1 cellular context compared by ENCODE assay signal in genomic region chr15:83011271-83012037, GRCh38.
TF ChIP-seq lines count a peak whose summit lies in the region.

Gene C15orf40, minus strand, starts transcription at chr15:83011639. Its CDS starts 32 bp downstream, at chr15:83011607.

TF ChIP-seq in HepG2, 621 proteins besides CTCF, POLR2A, EP300 and RAD21 (continued from another document and continues in another):
- TF ChIP-seq JUND (CRISPR knock-in tag; IDR thresholded peaks at IDR 0.05): no peak
- peak; percentile 94 for TF ChIP-seq DMAP1 (CRISPR knock-in tag; IDR thresholded peaks at IDR 0.05)
- TF ChIP-seq PAX8 (CRISPR knock-in tag; IDR thresholded peaks at IDR 0.05; ENCODE audit: borderline replicate concordance): no peak
- TF ChIP-seq ZNF207 (IDR thresholded peaks at IDR 0.05; ENCODE audit: borderline replicate concordance): no peak
- peak; percentile 97 for TF ChIP-seq ZFP90 (CRISPR knock-in tag; IDR thresholded peaks at IDR 0.05; ENCODE audit: borderline replicate concordance)
- peak; percentile 38; the same call in 1 of the 2 replicates for TF ChIP-seq KDM4B (CRISPR knock-in tag; IDR thresholded peaks at IDR 0.05)
- 0 out of 2 replicates have a peak, but pooled peaks have one; percentile 5 for TF ChIP-seq CCDC6 (CRISPR knock-in tag; IDR thresholded peaks at IDR 0.05)
- TF ChIP-seq, protein P1, sequence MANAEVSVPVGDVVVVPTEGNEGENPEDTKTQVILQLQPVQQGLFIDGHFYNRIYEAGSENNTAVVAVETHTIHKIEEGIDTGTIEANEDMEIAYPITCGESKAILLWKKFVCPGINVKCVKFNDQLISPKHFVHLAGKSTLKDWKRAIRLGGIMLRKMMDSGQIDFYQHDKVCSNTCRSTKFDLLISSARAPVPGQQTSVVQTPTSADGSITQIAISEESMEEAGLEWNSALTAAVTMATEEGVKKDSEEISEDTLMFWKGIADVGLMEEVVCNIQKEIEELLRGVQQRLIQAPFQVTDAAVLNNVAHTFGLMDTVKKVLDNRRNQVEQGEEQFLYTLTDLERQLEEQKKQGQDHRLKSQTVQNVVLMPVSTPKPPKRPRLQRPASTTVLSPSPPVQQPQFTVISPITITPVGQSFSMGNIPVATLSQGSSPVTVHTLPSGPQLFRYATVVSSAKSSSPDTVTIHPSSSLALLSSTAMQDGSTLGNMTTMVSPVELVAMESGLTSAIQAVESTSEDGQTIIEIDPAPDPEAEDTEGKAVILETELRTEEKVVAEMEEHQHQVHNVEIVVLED (CRISPR knock-in tag; IDR thresholded peaks at IDR 0.05; ENCODE audit: borderline replicate concordance): peak; percentile 82; the same call in 1 of the 2 replicates
- no peak for TF ChIP-seq MBNL3 (CRISPR knock-in tag; conservative IDR thresholded peaks at IDR 0.05)
- TF ChIP-seq DBP (CRISPR knock-in tag; IDR thresholded peaks at IDR 0.05; ENCODE audit: not compliant biosample characterization): peak; percentile 69
- TF ChIP-seq STAG1 (CRISPR knock-in tag; IDR thresholded peaks at IDR 0.05): peak; percentile 57
- TF ChIP-seq NFRKB (IDR thresholded peaks at IDR 0.05): no peak
- peak; percentile 73; the same call in 1 of the 3 replicates for TF ChIP-seq MXI1 (IDR thresholded peaks at IDR 0.05; ENCODE audit: borderline replicate concordance, low read depth, low read length)
- TF ChIP-seq ZFX (CRISPR knock-in tag; IDR thresholded peaks at IDR 0.05; ENCODE audit: low read depth): peak; percentile 86
- TF ChIP-seq, protein P2, sequence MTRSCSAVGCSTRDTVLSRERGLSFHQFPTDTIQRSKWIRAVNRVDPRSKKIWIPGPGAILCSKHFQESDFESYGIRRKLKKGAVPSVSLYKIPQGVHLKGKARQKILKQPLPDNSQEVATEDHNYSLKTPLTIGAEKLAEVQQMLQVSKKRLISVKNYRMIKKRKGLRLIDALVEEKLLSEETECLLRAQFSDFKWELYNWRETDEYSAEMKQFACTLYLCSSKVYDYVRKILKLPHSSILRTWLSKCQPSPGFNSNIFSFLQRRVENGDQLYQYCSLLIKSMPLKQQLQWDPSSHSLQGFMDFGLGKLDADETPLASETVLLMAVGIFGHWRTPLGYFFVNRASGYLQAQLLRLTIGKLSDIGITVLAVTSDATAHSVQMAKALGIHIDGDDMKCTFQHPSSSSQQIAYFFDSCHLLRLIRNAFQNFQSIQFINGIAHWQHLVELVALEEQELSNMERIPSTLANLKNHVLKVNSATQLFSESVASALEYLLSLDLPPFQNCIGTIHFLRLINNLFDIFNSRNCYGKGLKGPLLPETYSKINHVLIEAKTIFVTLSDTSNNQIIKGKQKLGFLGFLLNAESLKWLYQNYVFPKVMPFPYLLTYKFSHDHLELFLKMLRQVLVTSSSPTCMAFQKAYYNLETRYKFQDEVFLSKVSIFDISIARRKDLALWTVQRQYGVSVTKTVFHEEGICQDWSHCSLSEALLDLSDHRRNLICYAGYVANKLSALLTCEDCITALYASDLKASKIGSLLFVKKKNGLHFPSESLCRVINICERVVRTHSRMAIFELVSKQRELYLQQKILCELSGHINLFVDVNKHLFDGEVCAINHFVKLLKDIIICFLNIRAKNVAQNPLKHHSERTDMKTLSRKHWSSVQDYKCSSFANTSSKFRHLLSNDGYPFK (CRISPR knock-in tag; IDR thresholded peaks at IDR 0.05; ENCODE audit: borderline replicate concordance): peak; percentile 88
- TF ChIP-seq MZF1 (CRISPR knock-in tag; IDR thresholded peaks at IDR 0.05; ENCODE audit: borderline replicate concordance): peak; percentile 78; the same call in 1 of the 2 replicates
- TF ChIP-seq MAF1 (CRISPR knock-in tag; IDR thresholded peaks at IDR 0.05; ENCODE audit: borderline replicate concordance): peak; percentile 89
- peak; percentile 87 for TF ChIP-seq HOXD1 (CRISPR knock-in tag; IDR thresholded peaks at IDR 0.05)
- TF ChIP-seq ZNF136 (CRISPR knock-in tag; IDR thresholded peaks at IDR 0.05; ENCODE audit: low read depth): peak; percentile 91; the same call in 1 of the 2 replicates
- no peak for TF ChIP-seq TAF15 (IDR thresholded peaks at IDR 0.05; ENCODE audit: low read depth, low read length, poor library complexity, severe bottlenecking)
- no peak for TF ChIP-seq ESRRA (CRISPR knock-in tag; IDR thresholded peaks at IDR 0.05; ENCODE audit: low read depth)
- 0 out of 2 replicates have a peak, but pooled peaks have one; percentile 31 for TF ChIP-seq KLF12 (CRISPR knock-in tag; IDR thresholded peaks at IDR 0.05; ENCODE audit: borderline replicate concordance)
- TF ChIP-seq IRF2 (CRISPR knock-in tag; IDR thresholded peaks at IDR 0.05): peak; percentile 93
- TF ChIP-seq PHF5A (CRISPR knock-in tag; IDR thresholded peaks at IDR 0.05; ENCODE audit: low read depth, unreplicated experiment): peak; percentile 40
- TF ChIP-seq, protein P3, sequence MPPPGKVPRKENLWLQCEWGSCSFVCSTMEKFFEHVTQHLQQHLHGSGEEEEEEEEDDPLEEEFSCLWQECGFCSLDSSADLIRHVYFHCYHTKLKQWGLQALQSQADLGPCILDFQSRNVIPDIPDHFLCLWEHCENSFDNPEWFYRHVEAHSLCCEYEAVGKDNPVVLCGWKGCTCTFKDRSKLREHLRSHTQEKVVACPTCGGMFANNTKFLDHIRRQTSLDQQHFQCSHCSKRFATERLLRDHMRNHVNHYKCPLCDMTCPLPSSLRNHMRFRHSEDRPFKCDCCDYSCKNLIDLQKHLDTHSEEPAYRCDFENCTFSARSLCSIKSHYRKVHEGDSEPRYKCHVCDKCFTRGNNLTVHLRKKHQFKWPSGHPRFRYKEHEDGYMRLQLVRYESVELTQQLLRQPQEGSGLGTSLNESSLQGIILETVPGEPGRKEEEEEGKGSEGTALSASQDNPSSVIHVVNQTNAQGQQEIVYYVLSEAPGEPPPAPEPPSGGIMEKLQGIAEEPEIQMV (CRISPR knock-in tag; IDR thresholded peaks at IDR 0.05; ENCODE audit: low read depth): 0 out of 2 replicates have a peak, but pooled peaks have one; percentile 63
- TF ChIP-seq ZNF589 (CRISPR knock-in tag; conservative IDR thresholded peaks at IDR 0.05): peak; percentile 87
- TF ChIP-seq ZBTB14 (CRISPR knock-in tag; IDR thresholded peaks at IDR 0.05): peak; percentile 50
- no peak for TF ChIP-seq SIX1 (CRISPR knock-in tag; IDR thresholded peaks at IDR 0.05; ENCODE audit: borderline replicate concordance)
- peak; percentile 18; the same call in 1 of the 2 replicates for TF ChIP-seq SMAD9 (CRISPR knock-in tag; IDR thresholded peaks at IDR 0.05)
- TF ChIP-seq AKAP8 (CRISPR knock-in tag; IDR thresholded peaks at IDR 0.05): no peak
- TF ChIP-seq PPARG (CRISPR knock-in tag; conservative IDR thresholded peaks at IDR 0.05): no peak; the same call in 1 of the 2 replicates
- TF ChIP-seq AGO2 (optimal IDR thresholded peaks at IDR 0.05; ENCODE audit: low read depth, low read length): peak; percentile 85
- peak; percentile 54 for TF ChIP-seq ZNF770 (CRISPR knock-in tag; IDR thresholded peaks at IDR 0.05)
- TF ChIP-seq MYPOP (CRISPR knock-in tag; IDR thresholded peaks at IDR 0.05): peak; percentile 73
- TF ChIP-seq RERE (CRISPR knock-in tag; IDR thresholded peaks at IDR 0.05; ENCODE audit: low read depth): no peak
- no peak; the same call in 1 of the 2 replicates for TF ChIP-seq ZNF230 (CRISPR knock-in tag; IDR thresholded peaks at IDR 0.05)
- peak; percentile 88 for TF ChIP-seq KMT2B (CRISPR knock-in tag; IDR thresholded peaks at IDR 0.05)
- 0 out of 2 replicates have a peak, but pooled peaks have one; percentile 24 for TF ChIP-seq ZBTB3 (CRISPR knock-in tag; IDR thresholded peaks at IDR 0.05; ENCODE audit: borderline replicate concordance, low read depth)
- TF ChIP-seq CHD4 (IDR thresholded peaks at IDR 0.05; ENCODE audit: borderline replicate concordance, low read length): no peak
- peak; percentile 89 for TF ChIP-seq ZNF331 (CRISPR knock-in tag; IDR thresholded peaks at IDR 0.05)
- 0 out of 2 replicates have a peak, but pooled peaks have one; percentile 5 for TF ChIP-seq ZNF615 (CRISPR knock-in tag; IDR thresholded peaks at IDR 0.05; ENCODE audit: borderline replicate concordance)
- 0 out of 2 replicates have a peak, but pooled peaks have one; percentile 4 for TF ChIP-seq WIZ (CRISPR knock-in tag; IDR thresholded peaks at IDR 0.05)
- no peak for TF ChIP-seq ZNF691 (CRISPR knock-in tag; IDR thresholded peaks at IDR 0.05; ENCODE audit: borderline replicate concordance, low read depth)
- TF ChIP-seq TOPORS (CRISPR knock-in tag; IDR thresholded peaks at IDR 0.05): no peak
- 0 out of 2 replicates have a peak, but pooled peaks have one; percentile 32 for TF ChIP-seq ZKSCAN5 (CRISPR knock-in tag; IDR thresholded peaks at IDR 0.05)
- peak; percentile 86 for TF ChIP-seq MIER3 (CRISPR knock-in tag; IDR thresholded peaks at IDR 0.05; ENCODE audit: borderline replicate concordance)
- TF ChIP-seq RARG (CRISPR knock-in tag; IDR thresholded peaks at IDR 0.05; ENCODE audit: low read depth): no peak
- peak; percentile 92 for TF ChIP-seq YEATS2 (CRISPR knock-in tag; IDR thresholded peaks at IDR 0.05; ENCODE audit: borderline replicate concordance)
- TF ChIP-seq NONO (IDR thresholded peaks at IDR 0.05): no peak
- peak; percentile 96 for TF ChIP-seq NONO (CRISPR knock-in tag; conservative IDR thresholded peaks at IDR 0.05)
